8 cellular contexts compared by ENCODE assay signal in genomic region chr20:25623736-25624499, GRCh38. TPM values are rescaled to one million over a fixed set of nuclear protein-coding genes. Genes with fewer than 3 reads are reported as not detected.
DNase-seq lines count a peak whose midpoint lies in the region; ATAC-seq, FAIRE-seq and TF ChIP-seq lines count a peak whose summit lies in the region.

NANP (minus strand) TSS chr20:25624014; CDS start chr20:25623948, 66 bp downstream.

- peak within 1 kb of the TSS; percentile 83 for H3K4me3 Mint-ChIP-seq in central memory CD8-positive, alpha-beta T cell

- DNase-seq in AG20443 (ENCODE audit: low spot score) (peak; percentile 100), NCI-H345 treated with DMSO at 0.1 percent for 48 hours (lab: John Stamatoyannopoulos, UW; ENCODE audit: unreplicated experiment) (peak; percentile 97), keratinocyte (ENCODE audit: low read depth, low spot score) (peak; percentile 95)
- DNase-seq in activated CD4-positive, CD25-positive, alpha-beta regulatory T cell treated with anti-CD3 and anti-CD28 coated beads, Interleukin-2, amount 50 U/mL, for 16 hours (ENCODE audit: low read depth, low spot score) = peak; percentile 53
- DNase-seq in central memory CD8-positive, alpha-beta T cell (ENCODE audit: low spot score in 2 of 2) = peak; percentile 62 to 68
- peak; percentile 85 to 91 (median 89) for DNase-seq in stimulated activated CD4-positive, alpha-beta T cell treated with anti-CD3 and anti-CD28 coated beads, Interleukin-12 subunit alpha, Interleukin-12 subunit beta, amount 100 ng/mL, for 48 hours (ENCODE audit: low read depth in 2 of 3, low spot score in 1 of 3)

- no peaks in the 10 kb centered on the region for H3K9me1 ChIP-seq in keratinocyte (ENCODE audit: control insufficient read depth, extremely low read depth, insufficient read depth, low read length)

- dilution Hi-C loops in keratinocyte (cut with MboI; ENCODE audit: extremely low pct_ligation_motif_present, low sequenced_read_pairs) = no loop called here

- peak within 1 kb of the TSS; percentile 94 for H3K27ac Mint-ChIP-seq in central memory CD8-positive, alpha-beta T cell (ENCODE audit: low read depth)

- no peaks in the 10 kb centered on the region for H3K27me3 ChIP-seq in keratinocyte (ENCODE audit: control insufficient read depth, extremely low read depth, insufficient read depth, low read length)

- no peaks in the 10 kb centered on the region for H4K20me1 ChIP-seq in keratinocyte (ENCODE audit: control insufficient read depth, extremely low read depth, insufficient read depth, low read length)

- H3K27ac ChIP-seq in keratinocyte (ENCODE audit: control insufficient read depth, insufficient read depth, low read length) = peak within 1 kb of the TSS; percentile 90

- no peaks in the 10 kb centered on the region for H3K9me3 Mint-ChIP-seq in central memory CD8-positive, alpha-beta T cell

- peak within 1 kb of the TSS; percentile 97 for H3K9ac ChIP-seq in keratinocyte (ENCODE audit: control insufficient read depth, extremely low read depth, insufficient read depth, low read length)

- H3K9me3 ChIP-seq in keratinocyte (ENCODE audit: control insufficient read depth, low read depth, low read length) = no peaks in the 10 kb centered on the region

- H3K79me2 ChIP-seq in keratinocyte (ENCODE audit: control insufficient read depth, insufficient read depth, low read length) = peaks cover 42% of the 10 kb centered on the region

- H3K36me3 ChIP-seq in keratinocyte (ENCODE audit: control insufficient read depth in 2 of 2, extremely low read depth in 1 of 2, insufficient read depth in 2 of 2, low read length in 2 of 2) = no peaks in the 10 kb centered on the region

- H3K36me3 Mint-ChIP-seq in central memory CD8-positive, alpha-beta T cell (ENCODE audit: insufficient read depth) = peaks cover 11% of the 10 kb centered on the region

- TF ChIP-seq CTCF in keratinocyte (optimal IDR thresholded peaks at IDR 0.05 in 1 of 3, IDR thresholded peaks at IDR 0.05 in 1 of 3, conservative IDR thresholded peaks at IDR 0.05 in 1 of 3; ENCODE audit: extremely low read depth in 1 of 3, insufficient read depth in 2 of 3, low read length in 3 of 3) = peak in 1 of 3 experiments; percentile 12

- peaks cover 23% of the 10 kb centered on the region for H3K4me1 Mint-ChIP-seq in central memory CD8-positive, alpha-beta T cell

- ATAC-seq in GM19035 (IDR thresholded peaks at IDR 0.05; ENCODE audit: unreplicated experiment) (peak; percentile 74), HG03342 (IDR thresholded peaks at IDR 0.05; ENCODE audit: unreplicated experiment) (peak; percentile 81)
- ATAC-seq in central memory CD8-positive, alpha-beta T cell (replicated peaks; ENCODE audit: extremely low read depth, poor library complexity, severe bottlenecking) = peak; percentile 76

- H2AFZ ChIP-seq in keratinocyte (ENCODE audit: control insufficient read depth, low read length) = peak within 1 kb of the TSS; percentile 92

- H3K4me3 ChIP-seq in keratinocyte (ENCODE audit: control insufficient read depth in 2 of 3, extremely low read depth in 1 of 3, insufficient read depth in 2 of 3, low read depth in 1 of 3, low read length in 3 of 3) = peak within 1 kb of the TSS; percentile 78 to 87 (median 81)

- peak within 1 kb of the TSS; percentile 97 for H3K4me2 ChIP-seq in keratinocyte (ENCODE audit: control insufficient read depth, extremely low read depth, insufficient read depth, low read depth, low read length)

- FAIRE-seq in keratinocyte (lab: Jason Lieb, UNC) = no peak

- H3K27me3 Mint-ChIP-seq in central memory CD8-positive, alpha-beta T cell = no peaks in the 10 kb centered on the region

- H3K4me1 ChIP-seq in keratinocyte (ENCODE audit: control insufficient read depth, extremely low read depth, insufficient read depth, low read length) = peaks cover 15% of the 10 kb centered on the region

RNA-seq across cellular contexts. Expression of gene NANP, which starts in this region (rescaled TPM):
- 3.7 to 6.6 TPM (median 6.3 TPM) in 3 replicates for polyA plus RNA-seq in keratinocyte
- polyA plus RNA-seq in keratinocyte (2011; ENCODE audit: low read depth) = 2.2 TPM
- polyA plus RNA-seq in keratinocyte (2011; cell fraction: cytosol; rRNA removed) = 3.7 and 6.0 TPM in 2 replicates
- 3.4 and 4.6 TPM in 2 replicates for polyA plus RNA-seq in keratinocyte (2011; cell fraction: nucleus; rRNA removed)
- 2.9 and 5.4 TPM in 2 replicates for polyA plus RNA-seq in keratinocyte (2012; ENCODE audit: low replicate concordance)
- 2.5 to 4.9 TPM (median 2.6 TPM) in 3 replicates for polyA minus RNA-seq in keratinocyte
- polyA minus RNA-seq in keratinocyte (2011; cell fraction: cytosol; rRNA and poly(A)+ RNA removed) = 2.9 TPM
- polyA minus RNA-seq in keratinocyte (2011; cell fraction: nucleus; rRNA and poly(A)+ RNA removed) = 1.7 and 3.7 TPM in 2 replicates

Comparison
In these comparisons a context has a peak if more than half of its experiments do, and no peak if none do; other contexts are left out.
1. Peak in every context shown above with its lines: DNase-seq, ATAC-seq, H3K4me3 ChIP-seq and H3K27ac ChIP-seq.